Comparison of ENCODE assay signal across 8 cellular contexts in the genomic region with DNA sequence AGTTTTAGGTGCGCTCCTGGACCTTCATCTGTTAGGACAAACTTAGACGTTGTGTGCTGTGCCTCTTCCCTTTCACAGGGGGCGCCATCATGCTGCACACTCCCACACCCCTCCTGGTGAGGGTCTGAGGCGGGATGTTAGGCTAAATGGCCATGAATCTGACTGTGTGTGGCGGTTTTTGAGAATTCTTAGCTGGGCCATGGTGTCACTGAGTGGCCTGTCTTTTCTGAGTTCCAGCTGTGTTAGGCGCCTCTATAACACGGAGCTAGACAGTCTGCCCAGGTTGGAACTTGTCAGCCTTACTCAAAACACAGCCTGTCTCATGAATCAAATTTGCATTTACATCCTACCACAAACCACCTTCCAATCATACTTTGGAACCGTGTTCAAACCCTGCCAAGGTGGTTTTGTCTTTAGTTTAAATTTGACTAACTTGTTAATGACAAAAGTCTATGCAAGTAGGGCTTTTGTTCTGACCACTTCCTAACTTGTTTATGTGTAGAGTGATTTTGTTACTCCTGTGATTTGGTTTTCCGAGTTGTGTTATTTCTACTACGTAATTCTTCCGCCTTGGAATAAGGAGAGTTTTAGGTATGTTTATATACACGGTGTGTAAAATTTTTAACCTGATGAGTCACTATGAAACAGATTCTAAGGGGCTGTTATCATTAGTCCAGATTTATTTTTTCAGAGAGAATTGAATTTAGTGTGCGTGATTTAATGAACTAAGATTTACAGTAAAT. TPM values are rescaled to one million over a fixed set of nuclear protein-coding genes. Genes with fewer than 3 reads are reported as not detected.
DNase-seq lines count a peak whose midpoint lies in the region; ATAC-seq and TF ChIP-seq lines count a peak whose summit lies in the region.

No MANE protein-coding gene starts in this region.

- peak overlapping the region; percentile 7 to 90 (median 46) for H3K27ac Mint-ChIP-seq in nephron

- peaks cover 17% of the 10 kb centered on the region for H3K36me3 Mint-ChIP-seq in nephron (ENCODE audit: low read depth)

- no peak overlapping the region for H3K4me3 Mint-ChIP-seq in nephron

- ATAC-seq in GM18861 (IDR thresholded peaks at IDR 0.05; ENCODE audit: unreplicated experiment), result peak; percentile 89
- peak; percentile 82 for ATAC-seq in HG02973 (IDR thresholded peaks at IDR 0.05; ENCODE audit: unreplicated experiment)

- H3K27me3 Mint-ChIP-seq in nephron (ENCODE audit: low read depth), result no peaks in the 10 kb centered on the region

- DNase-seq in AG08396 (ENCODE audit: low spot score) (peak; percentile 35), SK-MEL-5 (ENCODE audit: low read depth, low spot score) (peak; percentile 47), NOMO-1 treated with DMSO at 0.1 percent for 48 hours (lab: John Stamatoyannopoulos, UW; ENCODE audit: unreplicated experiment) (no peak), midbrain (lab: John Stamatoyannopoulos, UW) (no peak)
- peak; percentile 55 for DNase-seq in central memory CD4-positive, alpha-beta T cell

- peak; percentile 29 to 62 (median 41) for TF ChIP-seq CTCF in nephron (IDR thresholded peaks at IDR 0.05; ENCODE audit: unreplicated experiment in 3 of 3)

- peaks cover 46% of the 10 kb centered on the region for H3K4me1 Mint-ChIP-seq in nephron

- H3K9me3 Mint-ChIP-seq in nephron, result no peaks in the 10 kb centered on the region

- in situ Hi-C loops in SK-MEL-5 (cut with HindIII; ENCODE audit: low pct_unique_long_range_greater_than_20kb, low sequenced_read_pairs), result no loop called here

RNA-seq across cellular contexts. Expression of a gene that starts 19.6 kb away (rescaled TPM):
- total RNA-seq in SK-MEL-5 (2014; rRNA removed; shearing (Covaris generic)), result 6.3 and 6.4 TPM in 2 replicates
- polyA plus RNA-seq in SK-MEL-5 (2015; cell fraction: cytosol; rRNA removed), result 16.3 and 22.0 TPM in 2 replicates
- polyA plus RNA-seq in SK-MEL-5 (2015; cell fraction: nucleus; rRNA removed), result 5.7 and 6.5 TPM in 2 replicates

RNA-seq across cellular contexts. Expression of a gene that starts 35.7 kb away (rescaled TPM):
- 25.5 and 26.7 TPM in 2 replicates for total RNA-seq in SK-MEL-5 (2014; rRNA removed; shearing (Covaris generic))
- 16.7 and 18.1 TPM in 2 replicates for polyA plus RNA-seq in SK-MEL-5 (2015; cell fraction: cytosol; rRNA removed)
- 22.3 and 27.8 TPM in 2 replicates for polyA plus RNA-seq in SK-MEL-5 (2015; cell fraction: nucleus; rRNA removed)

Comparison
In these comparisons a context has a peak if more than half of its experiments do, and no peak if none do; other contexts are left out.
1. DNase-seq: peak in AG08396 (single experiment), SK-MEL-5 (single experiment) and central memory CD4-positive, alpha-beta T cell (single experiment); none in NOMO-1 treated with DMSO at 0.1 percent for 48 hours (single experiment) and midbrain (single experiment).